Comparison of ENCODE assay signal across 24 cellular contexts in the genomic region with DNA sequence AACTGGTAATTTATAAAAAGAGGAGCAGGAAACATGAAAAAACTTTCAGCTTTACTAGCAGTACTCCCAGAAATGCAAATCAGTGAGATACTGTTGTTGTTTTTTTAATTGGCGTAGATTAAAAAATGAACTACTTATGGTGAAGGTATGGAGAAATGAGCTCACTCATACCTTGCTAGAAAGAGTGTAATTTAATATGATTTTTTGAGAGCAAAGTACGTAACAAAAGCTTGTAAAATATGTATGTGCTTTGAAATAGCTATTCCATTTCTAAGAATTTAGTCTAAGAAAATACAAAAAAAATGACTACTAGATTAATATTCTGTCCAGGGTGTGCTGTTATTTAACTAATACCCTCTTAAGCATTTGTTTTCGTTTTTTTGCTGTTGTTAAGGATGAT.
"Had no signal": no experiment of that assay in that cellular context is flagged by ENCODE, and none has a peak within 500 bp of the region (broad histone marks: within the 10 kb centered on the region; RNA-seq: fewer than 3 reads in every experiment).

No MANE protein-coding gene starts in this region.

- ATAC-seq: heart left ventricle; left colon; pancreas; psoas muscle; stimulated activated effector memory CD8-positive, alpha-beta T cell treated with anti-CD3 and anti-CD28 coated beads, Interleukin-12 subunit alpha, Interleukin-12 subunit beta, amount 100 ng/mL, for 72 hours had no signal

- H3K27ac ChIP-seq: heart left ventricle, pancreas, psoas muscle, right atrium auricular region, suprapubic skin, transverse colon had no signal

- H3K36me3 Mint-ChIP-seq: brain, memory B cell had no signal

- H3K27me3 ChIP-seq: heart left ventricle, pancreas, right atrium auricular region, stomach, suprapubic skin, transverse colon had no signal

- H3K4me3 Mint-ChIP-seq: activated B cell treated with CpG ODN at 0.5 μM for 24 hours; dendritic cell treated with granulocyte-macrophage colony-stimulating factor and Interleukin-4, amounts not matched to agents 40 ng/mL and 50 ng/mL, for 4 days; memory B cell; stimulated activated effector memory CD8-positive, alpha-beta T cell treated with anti-CD3 and anti-CD28 coated beads, Interleukin-12 subunit alpha, Interleukin-12 subunit beta, amount 100 ng/mL, for 72 hours had no signal

- H3K9me3 Mint-ChIP-seq: activated B cell treated with CpG ODN at 0.5 μM for 24 hours; brain; dendritic cell treated with granulocyte-macrophage colony-stimulating factor and Interleukin-4, amounts not matched to agents 40 ng/mL and 50 ng/mL, for 4 days; memory B cell; nephron; stimulated activated effector memory CD8-positive, alpha-beta T cell treated with anti-CD3 and anti-CD28 coated beads, Interleukin-12 subunit alpha, Interleukin-12 subunit beta, amount 100 ng/mL, for 72 hours had no signal

- DNase-seq: activated B cell treated with CpG ODN at 0.5 μM for 24 hours; activated CD4-positive, alpha-beta T cell treated with anti-CD3 and anti-CD28 coated beads for 4 hours; activated CD4-positive, alpha-beta T cell treated with anti-CD3 and anti-CD28 coated beads, Interleukin-2, amount 50 U/mL, for 48 hours; activated effector memory CD4-positive, alpha-beta T cell treated with Interleukin-2 at 50 U/mL for 16 hours; activated naive CD4-positive, alpha-beta T cell treated with anti-CD3 and anti-CD28 coated beads, Interleukin-2, amount 50 U/mL, for 16 hours; activated T-cell treated with anti-CD3 and anti-CD28 coated beads, Interleukin-2, amount 50 U/mL, for 48 hours; aorta; caudate nucleus; effector CD4-positive, alpha-beta T cell; heart left ventricle; left colon; pancreas; psoas muscle; stimulated activated CD4-positive, alpha-beta T cell treated with anti-CD3 and anti-CD28 coated beads, Interleukin-1b, Interleukin-23, amount 100 ng/mL, for 48 hours; stomach; T1000; transverse colon had no signal

- H3K4me3 ChIP-seq: heart left ventricle, pancreas, psoas muscle, right atrium auricular region, stomach, suprapubic skin, transverse colon had no signal

- H3K9me3 ChIP-seq: heart left ventricle, pancreas, psoas muscle, right atrium auricular region, stomach, suprapubic skin, transverse colon had no signal

- H3K27ac Mint-ChIP-seq: activated B cell treated with CpG ODN at 0.5 μM for 24 hours; dendritic cell treated with granulocyte-macrophage colony-stimulating factor and Interleukin-4, amounts not matched to agents 40 ng/mL and 50 ng/mL, for 4 days; memory B cell; nephron; stimulated activated effector memory CD8-positive, alpha-beta T cell treated with anti-CD3 and anti-CD28 coated beads, Interleukin-12 subunit alpha, Interleukin-12 subunit beta, amount 100 ng/mL, for 72 hours had no signal

- H3K36me3 ChIP-seq: heart left ventricle, pancreas, right atrium auricular region, stomach, suprapubic skin, transverse colon had no signal

- H3K27me3 Mint-ChIP-seq: activated B cell treated with CpG ODN at 0.5 μM for 24 hours; dendritic cell treated with granulocyte-macrophage colony-stimulating factor and Interleukin-4, amounts not matched to agents 40 ng/mL and 50 ng/mL, for 4 days; memory B cell had no signal
